22 cellular contexts compared by ENCODE assay signal in the genomic region with DNA sequence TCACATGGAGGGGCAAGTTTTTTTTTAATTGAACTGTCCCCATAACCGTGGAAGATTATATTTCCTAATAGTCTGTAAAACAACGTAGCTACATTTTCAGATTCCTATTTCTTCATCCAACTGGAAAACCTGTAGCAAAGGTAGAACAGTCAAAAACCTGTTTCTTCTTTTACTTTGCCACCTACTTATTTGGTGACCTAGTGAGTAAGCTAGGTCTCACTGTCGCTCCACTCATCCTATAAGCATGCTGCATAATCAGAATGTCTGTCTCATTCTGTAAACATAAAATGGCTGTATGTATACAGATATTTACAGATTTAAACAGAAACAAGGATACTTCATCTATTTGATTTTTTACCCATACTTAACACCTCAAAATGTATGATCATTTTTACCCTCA.
"Had no signal": no experiment of that assay in that cellular context is flagged by ENCODE, and none has a peak within 500 bp of the region (broad histone marks: within the 10 kb centered on the region; RNA-seq: fewer than 3 reads in every experiment).

No MANE protein-coding gene starts in this region.

- H3K4me2 ChIP-seq: neural progenitor cell had no signal

- H3K9me3 ChIP-seq: right lobe of liver, transverse colon, uterus had no signal

- H3K4me1 Mint-ChIP-seq: stimulated activated memory B cell treated with anti-CD40 and anti-IgM and Interleukin-4, amounts not matched to agents 10 μg/mL and 1 μg/mL and 100 μg/mL, for 72 hours had no signal

- H3K9me3 Mint-ChIP-seq: effector memory CD8-positive, alpha-beta T cell; naive thymus-derived CD4-positive, alpha-beta T cell; stimulated activated memory B cell treated with anti-CD40 and anti-IgM and Interleukin-4, amounts not matched to agents 10 μg/mL and 1 μg/mL and 100 μg/mL, for 72 hours; T-helper 2 cell treated with Interferon-gamma antibody and Interleukin-4, amounts not matched to agents 5 μg/mL and 100 μg/mL, for 36 hours had no signal

- H3K36me3 Mint-ChIP-seq: stimulated activated memory B cell treated with anti-CD40 and anti-IgM and Interleukin-4, amounts not matched to agents 10 μg/mL and 1 μg/mL and 100 μg/mL, for 72 hours had no signal

- H3K4me3 ChIP-seq: lung, neural progenitor cell, right lobe of liver, skin epidermis, transverse colon, uterus had no signal

- H3K9ac ChIP-seq: neural progenitor cell had no signal

- H3K27ac Mint-ChIP-seq: effector memory CD8-positive, alpha-beta T cell; neural progenitor cell; stimulated activated memory B cell treated with anti-CD40 and anti-IgM and Interleukin-4, amounts not matched to agents 10 μg/mL and 1 μg/mL and 100 μg/mL, for 72 hours; T-helper 2 cell treated with Interferon-gamma antibody and Interleukin-4, amounts not matched to agents 5 μg/mL and 100 μg/mL, for 36 hours had no signal

- H3K27me3 Mint-ChIP-seq: activated naive CD4-positive, alpha-beta T cell treated with anti-CD3 and anti-CD28 coated beads, Interleukin-2, amount 50 U/mL, for 24 hours had no signal

- H3K36me3 ChIP-seq: brain microvascular endothelial cell, neural progenitor cell, right lobe of liver, transverse colon, uterus, WERI-Rb-1 had no signal

- H3K27ac ChIP-seq: brain microvascular endothelial cell, neural progenitor cell, right lobe of liver, skin epidermis, transverse colon, WERI-Rb-1 had no signal

- ATAC-seq: effector memory CD8-positive, alpha-beta T cell; left lobe of liver; naive thymus-derived CD4-positive, alpha-beta T cell; right lobe of liver; stimulated activated memory B cell treated with anti-CD40 and anti-IgM and Interleukin-4, amounts not matched to agents 10 μg/mL and 1 μg/mL and 100 μg/mL, for 72 hours had no signal

- H3K4me1 ChIP-seq: right lobe of liver, uterus had no signal

- DNase-seq: activated CD4-positive, alpha-beta T cell treated with anti-CD3 and anti-CD28 coated beads, Interleukin-2, amount 50 U/mL, for 1 hour; activated CD4-positive, CD25-positive, alpha-beta regulatory T cell treated with anti-CD3 and anti-CD28 coated beads, Interleukin-2, amount 50 U/mL, for 72 hours; activated gamma-delta T cell treated with Interleukin-2 at 50 U/mL for 16 hours; activated T-cell treated with anti-CD3 and anti-CD28 coated beads, Interleukin-2, amount 50 U/mL, for 1 hour; aorta; brain microvascular endothelial cell; central memory CD4-positive, alpha-beta T cell; effector memory CD8-positive, alpha-beta T cell; naive thymus-derived CD4-positive, alpha-beta T cell; posterior cingulate gyrus; right lobe of liver; stimulated activated CD4-positive, alpha-beta T cell treated with anti-CD3 and anti-CD28 coated beads, Interleukin-2, amount 100 ng/mL, for 24 hours; transverse colon; uterus; WERI-Rb-1 had no signal

- H2AFZ ChIP-seq: neural progenitor cell had no signal

- H3K27me3 ChIP-seq: brain microvascular endothelial cell, neural progenitor cell, right lobe of liver, transverse colon, uterus had no signal

- H3K4me3 Mint-ChIP-seq: activated naive CD4-positive, alpha-beta T cell treated with anti-CD3 and anti-CD28 coated beads, Interleukin-2, amount 50 U/mL, for 24 hours; effector memory CD8-positive, alpha-beta T cell; neural progenitor cell; stimulated activated memory B cell treated with anti-CD40 and anti-IgM and Interleukin-4, amounts not matched to agents 10 μg/mL and 1 μg/mL and 100 μg/mL, for 72 hours; T-helper 2 cell treated with Interferon-gamma antibody and Interleukin-4, amounts not matched to agents 5 μg/mL and 100 μg/mL, for 36 hours had no signal
